Comparison of ENCODE assay signal across 31 cellular contexts in genomic region chr10:184174-184573, GRCh38.
"Had no signal": no experiment of that assay in that cellular context is flagged by ENCODE, and none has a peak within 500 bp of the region (broad histone marks: within the 10 kb centered on the region; RNA-seq: fewer than 3 reads in every experiment).

No MANE protein-coding gene starts in this region.

- H3K4me3 Mint-ChIP-seq: activated B cell treated with CpG ODN at 0.5 μM for 24 hours; activated CD8-positive, alpha-beta T cell treated with anti-CD3 and anti-CD28 coated beads for 36 hours; activated naive CD4-positive, alpha-beta T cell treated with anti-CD3 and anti-CD28 coated beads, Interleukin-2, amount 50 U/mL, for 24 hours; activated naive CD8-positive, alpha-beta T cell treated with anti-CD3 and anti-CD28 coated beads, Interleukin-2, amount 10 ng/mL, durations not matched to agents 7 days and 5 days; activated T-cell treated with anti-CD3 and anti-CD28 coated beads, Interleukin-2, amount 50 U/mL, for 24 hours; activated T-helper 1 cell treated with anti-CD3 and anti-CD28 coated beads, Interleukin-12 subunit alpha, Interleukin-12 subunit beta, Interleukin-2, Interleukin-4 antibody, amounts not matched to agents 30 ng/mL and 10 ng/mL and 1 ng/mL, durations not matched to agents 14 hours and 24 hours and 36 hours; T-helper 1 cell treated with Interleukin-12 subunit alpha and Interleukin-12 subunit beta and Interleukin-4 antibody, amounts not matched to agents 30 μg/mL and 1 μg/mL, for 36 hours; T-helper 2 cell treated with Interferon-gamma antibody and Interleukin-4, amounts not matched to agents 5 μg/mL and 100 μg/mL, for 36 hours had no signal

- H3K4me1 ChIP-seq: body of pancreas, breast epithelium had no signal

- H3K4me3 ChIP-seq: ascending aorta, body of pancreas, breast epithelium, K562, SJSA1 had no signal

- H3K36me3 ChIP-seq: breast epithelium had no signal

- H3K27ac ChIP-seq: ascending aorta, body of pancreas, breast epithelium, SJSA1, VCaP had no signal

- H3K9me3 ChIP-seq: body of pancreas, SJSA1 had no signal

- ATAC-seq: activated CD8-positive, alpha-beta T cell treated with anti-CD3 and anti-CD28 coated beads for 36 hours; body of pancreas; K562; Panc1 had no signal

- FAIRE-seq: K562 had no signal

- H3K27me3 ChIP-seq: ascending aorta, body of pancreas, breast epithelium, SJSA1 had no signal

- H3K27ac Mint-ChIP-seq: activated B cell treated with CpG ODN at 0.5 μM for 24 hours; activated CD8-positive, alpha-beta T cell treated with anti-CD3 and anti-CD28 coated beads for 36 hours; activated naive CD4-positive, alpha-beta T cell treated with anti-CD3 and anti-CD28 coated beads, Interleukin-2, amount 50 U/mL, for 24 hours; activated naive CD8-positive, alpha-beta T cell treated with anti-CD3 and anti-CD28 coated beads, Interleukin-2, amount 10 ng/mL, durations not matched to agents 7 days and 5 days; activated T-cell treated with anti-CD3 and anti-CD28 coated beads, Interleukin-2, amount 50 U/mL, for 24 hours; activated T-helper 1 cell treated with anti-CD3 and anti-CD28 coated beads, Interleukin-12 subunit alpha, Interleukin-12 subunit beta, Interleukin-2, Interleukin-4 antibody, amounts not matched to agents 30 ng/mL and 10 ng/mL and 1 ng/mL, durations not matched to agents 14 hours and 24 hours and 36 hours; T-helper 1 cell treated with Interleukin-12 subunit alpha and Interleukin-12 subunit beta and Interleukin-4 antibody, amounts not matched to agents 30 μg/mL and 1 μg/mL, for 36 hours; T-helper 2 cell treated with Interferon-gamma antibody and Interleukin-4, amounts not matched to agents 5 μg/mL and 100 μg/mL, for 36 hours had no signal

- DNase-seq: activated B cell treated with CpG ODN at 0.5 μM for 24 hours; activated CD4-positive, alpha-beta T cell treated with anti-CD3 and anti-CD28 coated beads for 4 hours; activated CD4-positive, alpha-beta T cell treated with anti-CD3 and anti-CD28 coated beads, Interleukin-2, amount 50 U/mL, for 1 hour; activated CD4-positive, CD25-positive, alpha-beta regulatory T cell treated with anti-CD3 and anti-CD28 coated beads, Interleukin-2, amount 50 U/mL, for 72 hours; activated CD8-positive, alpha-beta T cell treated with anti-CD3 and anti-CD28 coated beads for 36 hours; activated effector memory CD4-positive, alpha-beta T cell treated with Interleukin-2 at 50 U/mL for 16 hours; activated naive CD8-positive, alpha-beta T cell treated with anti-CD3 and anti-CD28 coated beads, Interleukin-2, amount 10 ng/mL, durations not matched to agents 7 days and 5 days; activated T-cell treated with anti-CD3 and anti-CD28 coated beads, Interleukin-2, amount 50 U/mL, for 24 hours; amygdala; body of pancreas; NCI-H1092 treated with DMSO at 0.1 percent for 48 hours; NCI-H1417; NCI-H146; NCI-H187; NCI-H2029 treated with DMSO at 0.1 percent for 48 hours; NCI-H2107; NCI-H2171 treated with DMSO at 0.1 percent for 48 hours; NCI-H226; NCI-H524 treated with DMSO at 0.1 percent for 48 hours; SHP77; SK-N-SH had no signal

- H3K27me3 Mint-ChIP-seq: activated B cell treated with CpG ODN at 0.5 μM for 24 hours; activated CD8-positive, alpha-beta T cell treated with anti-CD3 and anti-CD28 coated beads for 36 hours; activated naive CD4-positive, alpha-beta T cell treated with anti-CD3 and anti-CD28 coated beads, Interleukin-2, amount 50 U/mL, for 24 hours; activated naive CD8-positive, alpha-beta T cell treated with anti-CD3 and anti-CD28 coated beads, Interleukin-2, amount 10 ng/mL, durations not matched to agents 7 days and 5 days; activated T-cell treated with anti-CD3 and anti-CD28 coated beads, Interleukin-2, amount 50 U/mL, for 24 hours had no signal
